10 cellular contexts compared by ENCODE assay signal in the genomic region with DNA sequence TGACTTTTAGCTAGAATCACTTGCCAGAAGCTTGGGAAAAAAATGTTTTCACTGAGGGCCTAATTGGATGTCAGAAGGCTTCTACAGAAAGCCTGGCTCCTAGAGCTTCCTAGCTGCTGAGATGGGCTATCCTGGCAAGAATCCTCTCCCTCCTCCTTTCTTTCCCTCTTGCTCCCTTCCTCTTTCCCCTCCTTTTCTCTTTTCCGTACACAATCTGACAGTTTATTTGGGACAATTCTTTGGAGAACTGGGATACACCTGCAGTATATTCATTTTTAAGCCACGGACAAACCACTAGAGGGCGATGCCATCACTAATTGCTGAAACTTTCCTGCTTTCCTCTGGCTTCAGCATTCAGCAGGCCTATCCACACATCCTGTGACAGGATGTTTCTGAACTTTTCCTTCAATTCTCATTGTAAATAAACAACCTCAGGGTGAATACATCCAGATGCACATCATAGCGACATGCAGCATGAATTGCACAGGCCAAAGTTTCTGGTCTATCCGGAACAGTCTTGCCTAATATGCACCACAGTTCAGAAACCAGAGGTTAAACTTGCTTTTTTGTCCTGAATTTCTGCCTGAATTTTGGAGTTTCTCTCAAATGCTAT.
DNase-seq lines count a peak whose midpoint lies in the region; ATAC-seq and TF ChIP-seq lines count a peak whose summit lies in the region.
"Had no signal": no experiment of that assay in that cellular context is flagged by ENCODE, and none has a peak within 500 bp of the region (broad histone marks: within the 10 kb centered on the region; RNA-seq: fewer than 3 reads in every experiment).

No MANE protein-coding gene starts in this region.

- POLR2A ChIA-PET in WTC11 (lab: Charles Lee): interaction anchor here (0.8 to 3.5 kb wide), 4 partner anchors 39 to 387 kb away, joined by 3 to 27 read pairs (median 4); a partner anchor contains a TSS

- intact Hi-C loops in heart left ventricle (cut with DNase I): loop anchor here in 5 of 10 donors (2.0 to 10.0 kb wide), 5 partner anchors 133 to 724 kb away; a partner anchor contains a TSS

- no peak overlapping the region for H3K4me3 Mint-ChIP-seq in stimulated activated naive CD8-positive, alpha-beta T cell treated with anti-CD3 and anti-CD28 coated beads, Interleukin-15, amount 100 ng/mL, for 72 hours
- peak overlapping the region; percentile 31 for H3K4me3 Mint-ChIP-seq in WTC11

- no peak overlapping the region for H3K27ac Mint-ChIP-seq in stimulated activated naive CD8-positive, alpha-beta T cell treated with anti-CD3 and anti-CD28 coated beads, Interleukin-15, amount 100 ng/mL, for 72 hours
- H3K27ac Mint-ChIP-seq in WTC11: peak overlapping the region; percentile 99
- H3K27ac Mint-ChIP-seq: IgD-negative memory B cell had no signal

- no peaks in the 10 kb centered on the region for H3K27me3 ChIP-seq in heart left ventricle
- H3K27me3 ChIP-seq: neutrophil had no signal

- CTCF ChIA-PET in WTC11 (lab: Charles Lee): interaction anchor here (0.5 to 1.4 kb wide), 14 partner anchors 25 to 190 kb away, joined by 3 to 13 read pairs (median 3); a partner anchor contains a TSS

- peaks cover 22% of the 10 kb centered on the region for H3K36me3 Mint-ChIP-seq in WTC11

- TF ChIP-seq CTCF in WTC11 (IDR thresholded peaks at IDR 0.05): peak; percentile 60; the same call in 1 of the 2 replicates
- peak; percentile 52 to 81 (median 65) for TF ChIP-seq CTCF in heart left ventricle (IDR thresholded peaks at IDR 0.05)

- no peaks in the 10 kb centered on the region for H3K4me1 Mint-ChIP-seq in stimulated activated naive CD8-positive, alpha-beta T cell treated with anti-CD3 and anti-CD28 coated beads, Interleukin-15, amount 100 ng/mL, for 72 hours
- peaks cover 86% of the 10 kb centered on the region for H3K4me1 Mint-ChIP-seq in WTC11
- H3K4me1 Mint-ChIP-seq: IgD-negative memory B cell had no signal

- peaks cover 0 to 22% (median 6%) of the 10 kb centered on the region in 12 donors for H3K4me1 ChIP-seq in heart left ventricle

- no peak for TF ChIP-seq POLR2A in heart left ventricle (IDR thresholded peaks at IDR 0.05)

- H3K9me3 Mint-ChIP-seq in stimulated activated naive CD8-positive, alpha-beta T cell treated with anti-CD3 and anti-CD28 coated beads, Interleukin-15, amount 100 ng/mL, for 72 hours: no peaks in the 10 kb centered on the region
- peaks cover 3% of the 10 kb centered on the region for H3K9me3 Mint-ChIP-seq in WTC11
- H3K9me3 Mint-ChIP-seq: IgD-negative memory B cell had no signal

- 14 to 22% (median 20%) methylated on average over 5 of the region's 5 CpGs for WGBS in heart left ventricle, 4 donors

- no peaks in the 10 kb centered on the region for H3K9me3 ChIP-seq in heart left ventricle
- H3K9me3 ChIP-seq: neutrophil had no signal

- ATAC-seq in stimulated activated naive CD8-positive, alpha-beta T cell treated with anti-CD3 and anti-CD28 coated beads, Interleukin-15, Interleukin-2, amounts not matched to agents 100 U/mL and 50 U/mL, for 24 hours: no peak
- ATAC-seq in stimulated activated naive CD8-positive, alpha-beta T cell treated with anti-CD3 and anti-CD28 coated beads, Interleukin-15, amount 100 ng/mL, for 72 hours: no peak
- peak; percentile 43 for ATAC-seq in WTC11
- peak in 3 of 4 donors; percentile 59 to 75 (median 73) for ATAC-seq in heart left ventricle

- peaks cover 6% of the 10 kb centered on the region for H3K27me3 Mint-ChIP-seq in stimulated activated naive CD8-positive, alpha-beta T cell treated with anti-CD3 and anti-CD28 coated beads, Interleukin-15, amount 100 ng/mL, for 72 hours
- H3K27me3 Mint-ChIP-seq in WTC11 (ENCODE audit: low read depth): no peaks in the 10 kb centered on the region
- H3K27me3 Mint-ChIP-seq: IgD-negative memory B cell had no signal

- no peaks in the 10 kb centered on the region for H3K36me3 ChIP-seq in heart left ventricle
- H3K36me3 ChIP-seq: neutrophil had no signal

- H3K4me3 ChIP-seq in heart left ventricle: no peak overlapping the region

- peak; percentile 17 for DNase-seq in stimulated activated naive CD8-positive, alpha-beta T cell treated with anti-CD3 and anti-CD28 coated beads, Interleukin-15, Interleukin-2, amounts not matched to agents 100 U/mL and 50 U/mL, for 24 hours
- no peak for DNase-seq in stimulated activated naive CD8-positive, alpha-beta T cell treated with anti-CD3 and anti-CD28 coated beads, Interleukin-15, amount 100 ng/mL, for 72 hours
- peak; percentile 88 for DNase-seq in HCEC 1CT
- peak; percentile 51 for DNase-seq in NAMALWA (ENCODE audit: low spot score)
- DNase-seq in WTC11 (ENCODE audit: low spot score): peak; percentile 56
- DNase-seq in heart left ventricle: peak in 1 of 5 donors; percentile 34
- peak; percentile 35 for DNase-seq in putamen (ENCODE audit: low spot score)
- DNase-seq in stimulated activated CD4-positive, alpha-beta T cell treated with anti-CD3 and anti-CD28 coated beads, Interleukin-4, amount 100 ng/mL, for 24 hours: no peak

- peak overlapping the region in 3 of 12 donors; percentile 2 to 8 (median 3) for H3K27ac ChIP-seq in heart left ventricle
- H3K27ac ChIP-seq: neutrophil had no signal

TF ChIP-seq in WTC11, 78 proteins besides CTCF, POLR2A, EP300 and RAD21 (continues in another document):
- no peak for TF ChIP-seq SMAD3 (CRISPR knock-in tag; IDR thresholded peaks at IDR 0.05; ENCODE audit: borderline replicate concordance)
- no peak for TF ChIP-seq SOX15 (CRISPR knock-in tag; IDR thresholded peaks at IDR 0.05)
- TF ChIP-seq ZNF317 (CRISPR knock-in tag; IDR thresholded peaks at IDR 0.05; ENCODE audit: borderline replicate concordance, low read depth): no peak
- no peak for TF ChIP-seq ZNF219 (CRISPR knock-in tag; IDR thresholded peaks at IDR 0.05; ENCODE audit: borderline replicate concordance)
- TF ChIP-seq, protein P1, sequence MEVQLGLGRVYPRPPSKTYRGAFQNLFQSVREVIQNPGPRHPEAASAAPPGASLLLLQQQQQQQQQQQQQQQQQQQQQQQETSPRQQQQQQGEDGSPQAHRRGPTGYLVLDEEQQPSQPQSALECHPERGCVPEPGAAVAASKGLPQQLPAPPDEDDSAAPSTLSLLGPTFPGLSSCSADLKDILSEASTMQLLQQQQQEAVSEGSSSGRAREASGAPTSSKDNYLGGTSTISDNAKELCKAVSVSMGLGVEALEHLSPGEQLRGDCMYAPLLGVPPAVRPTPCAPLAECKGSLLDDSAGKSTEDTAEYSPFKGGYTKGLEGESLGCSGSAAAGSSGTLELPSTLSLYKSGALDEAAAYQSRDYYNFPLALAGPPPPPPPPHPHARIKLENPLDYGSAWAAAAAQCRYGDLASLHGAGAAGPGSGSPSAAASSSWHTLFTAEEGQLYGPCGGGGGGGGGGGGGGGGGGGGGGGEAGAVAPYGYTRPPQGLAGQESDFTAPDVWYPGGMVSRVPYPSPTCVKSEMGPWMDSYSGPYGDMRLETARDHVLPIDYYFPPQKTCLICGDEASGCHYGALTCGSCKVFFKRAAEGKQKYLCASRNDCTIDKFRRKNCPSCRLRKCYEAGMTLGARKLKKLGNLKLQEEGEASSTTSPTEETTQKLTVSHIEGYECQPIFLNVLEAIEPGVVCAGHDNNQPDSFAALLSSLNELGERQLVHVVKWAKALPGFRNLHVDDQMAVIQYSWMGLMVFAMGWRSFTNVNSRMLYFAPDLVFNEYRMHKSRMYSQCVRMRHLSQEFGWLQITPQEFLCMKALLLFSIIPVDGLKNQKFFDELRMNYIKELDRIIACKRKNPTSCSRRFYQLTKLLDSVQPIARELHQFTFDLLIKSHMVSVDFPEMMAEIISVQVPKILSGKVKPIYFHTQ (CRISPR knock-in tag; IDR thresholded peaks at IDR 0.05): no peak
- TF ChIP-seq TEAD4 (CRISPR knock-in tag; IDR thresholded peaks at IDR 0.05): no peak
- TF ChIP-seq, protein P2, sequence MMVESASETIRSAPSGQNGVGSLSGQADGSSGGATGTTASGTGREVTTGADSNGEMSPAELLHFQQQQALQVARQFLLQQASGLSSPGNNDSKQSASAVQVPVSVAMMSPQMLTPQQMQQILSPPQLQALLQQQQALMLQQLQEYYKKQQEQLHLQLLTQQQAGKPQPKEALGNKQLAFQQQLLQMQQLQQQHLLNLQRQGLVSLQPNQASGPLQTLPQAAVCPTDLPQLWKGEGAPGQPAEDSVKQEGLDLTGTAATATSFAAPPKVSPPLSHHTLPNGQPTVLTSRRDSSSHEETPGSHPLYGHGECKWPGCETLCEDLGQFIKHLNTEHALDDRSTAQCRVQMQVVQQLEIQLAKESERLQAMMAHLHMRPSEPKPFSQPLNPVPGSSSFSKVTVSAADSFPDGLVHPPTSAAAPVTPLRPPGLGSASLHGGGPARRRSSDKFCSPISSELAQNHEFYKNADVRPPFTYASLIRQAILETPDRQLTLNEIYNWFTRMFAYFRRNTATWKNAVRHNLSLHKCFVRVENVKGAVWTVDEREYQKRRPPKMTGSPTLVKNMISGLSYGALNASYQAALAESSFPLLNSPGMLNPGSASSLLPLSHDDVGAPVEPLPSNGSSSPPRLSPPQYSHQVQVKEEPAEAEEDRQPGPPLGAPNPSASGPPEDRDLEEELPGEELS (CRISPR knock-in tag; IDR thresholded peaks at IDR 0.05): peak; percentile 71; the same call in 1 of the 2 replicates
- no peak for TF ChIP-seq JUN (CRISPR knock-in tag; IDR thresholded peaks at IDR 0.05)
- TF ChIP-seq, protein P3, sequence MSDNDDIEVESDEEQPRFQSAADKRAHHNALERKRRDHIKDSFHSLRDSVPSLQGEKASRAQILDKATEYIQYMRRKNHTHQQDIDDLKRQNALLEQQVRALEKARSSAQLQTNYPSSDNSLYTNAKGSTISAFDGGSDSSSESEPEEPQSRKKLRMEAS (CRISPR knock-in tag; IDR thresholded peaks at IDR 0.05): 0 out of 2 replicates have a peak, but pooled peaks have one; percentile 17
- TF ChIP-seq, protein P4, sequence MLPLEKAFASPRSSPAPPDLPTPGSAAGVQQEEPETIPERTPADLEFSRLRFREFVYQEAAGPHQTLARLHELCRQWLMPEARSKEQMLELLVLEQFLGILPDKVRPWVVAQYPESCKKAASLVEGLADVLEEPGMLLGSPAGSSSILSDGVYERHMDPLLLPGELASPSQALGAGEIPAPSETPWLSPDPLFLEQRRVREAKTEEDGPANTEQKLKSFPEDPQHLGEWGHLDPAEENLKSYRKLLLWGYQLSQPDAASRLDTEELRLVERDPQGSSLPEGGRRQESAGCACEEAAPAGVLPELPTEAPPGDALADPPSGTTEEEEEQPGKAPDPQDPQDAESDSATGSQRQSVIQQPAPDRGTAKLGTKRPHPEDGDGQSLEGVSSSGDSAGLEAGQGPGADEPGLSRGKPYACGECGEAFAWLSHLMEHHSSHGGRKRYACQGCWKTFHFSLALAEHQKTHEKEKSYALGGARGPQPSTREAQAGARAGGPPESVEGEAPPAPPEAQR (CRISPR knock-in tag; IDR thresholded peaks at IDR 0.05): no peak

Comparison
In these comparisons a context has a peak if more than half of its experiments do, and no peak if none do; other contexts are left out.
1. DNase-seq: peak in stimulated activated naive CD8-positive, alpha-beta T cell treated with anti-CD3 and anti-CD28 coated beads, Interleukin-15, Interleukin-2, amounts not matched to agents 100 U/mL and 50 U/mL, for 24 hours (single experiment), HCEC 1CT (single experiment), NAMALWA (single experiment), WTC11 (single experiment) and putamen (single experiment); none in stimulated activated naive CD8-positive, alpha-beta T cell treated with anti-CD3 and anti-CD28 coated beads, Interleukin-15, amount 100 ng/mL, for 72 hours (0 of 2) and stimulated activated CD4-positive, alpha-beta T cell treated with anti-CD3 and anti-CD28 coated beads, Interleukin-4, amount 100 ng/mL, for 24 hours (single experiment).
2. ATAC-seq: peak in WTC11 (single experiment) and heart left ventricle (3 of 4); none in stimulated activated naive CD8-positive, alpha-beta T cell treated with anti-CD3 and anti-CD28 coated beads, Interleukin-15, Interleukin-2, amounts not matched to agents 100 U/mL and 50 U/mL, for 24 hours (single experiment) and stimulated activated naive CD8-positive, alpha-beta T cell treated with anti-CD3 and anti-CD28 coated beads, Interleukin-15, amount 100 ng/mL, for 72 hours (single experiment).